27 cellular contexts compared by ENCODE assay signal in genomic region chr11:129800655-129801054, GRCh38. TPM values are rescaled to one million over a fixed set of nuclear protein-coding genes. Genes with fewer than 3 reads are reported as not detected.
"Had no signal": no experiment of that assay in that cellular context is flagged by ENCODE, and none has a peak within 500 bp of the region (broad histone marks: within the 10 kb centered on the region; RNA-seq: fewer than 3 reads in every experiment).

No MANE protein-coding gene starts in this region.

- H3K27ac ChIP-seq: left lung, lower lobe of right lung, ovary, right atrium auricular region, suprapubic skin, thoracic aorta, tibial artery, upper lobe of right lung had no signal

- H3K4me3 ChIP-seq: left lung, lower lobe of right lung, ovary, right atrium auricular region, smooth muscle cell, suprapubic skin, thoracic aorta, tibial artery, upper lobe of right lung had no signal

- H3K36me3 Mint-ChIP-seq: stimulated activated memory B cell treated with anti-CD40 and anti-IgM and Interleukin-4, amounts not matched to agents 10 μg/mL and 1 μg/mL and 100 μg/mL, for 72 hours had no signal

- H3K9me3 ChIP-seq: lower lobe of right lung, ovary, suprapubic skin, thoracic aorta, tibial artery, upper lobe of right lung had no signal

- H3K27me3 ChIP-seq: left lung, ovary, right atrium auricular region, suprapubic skin, tibial artery, upper lobe of right lung had no signal

- H3K4me2 ChIP-seq: smooth muscle cell had no signal

- H3K27me3 Mint-ChIP-seq: progenitor cell of endocrine pancreas had no signal

- H3K4me1 ChIP-seq: left lung, lower lobe of right lung, right atrium auricular region, suprapubic skin, tibial artery, upper lobe of right lung had no signal

- H3K4me1 Mint-ChIP-seq: natural killer cell; nephron progenitor cell; stimulated activated memory B cell treated with anti-CD40 and anti-IgM and Interleukin-4, amounts not matched to agents 10 μg/mL and 1 μg/mL and 100 μg/mL, for 72 hours had no signal

- H3K36me3 ChIP-seq: left lung, lower lobe of right lung, ovary, right atrium auricular region, suprapubic skin, thoracic aorta, tibial artery, upper lobe of right lung had no signal

- DNase-seq: head of caudate nucleus; hippocampal formation; kidney; left colon; left lung; lower lobe of right lung; mammary epithelial cell; mesenchymal stem cell; natural killer cell; nephron progenitor cell; ovary; stimulated activated CD4-positive, alpha-beta T cell treated with anti-CD3 and anti-CD28 coated beads, Interleukin-1b, Interleukin-23, amount 100 ng/mL, for 48 hours; stimulated activated CD4-positive, alpha-beta T cell treated with anti-CD3 and anti-CD28 coated beads, Interleukin-2, amount 100 ng/mL, for 48 hours; stimulated activated CD4-positive, alpha-beta T cell treated with anti-CD3 and anti-CD28 coated beads, Interleukin-4, amount 100 ng/mL, for 4 hours; stimulated activated CD8-positive, alpha-beta memory T cell treated with anti-CD3 and anti-CD28 coated beads, Interleukin-4, amount 100 ng/mL, for 48 hours; stimulated activated naive CD4-positive, alpha-beta T cell treated with Interleukin-2 at 50 U/mL for 16 hours; tibial artery; trophoblast cell; upper lobe of right lung had no signal

- ATAC-seq: left colon; left lung; lower lobe of right lung; natural killer cell; sciatic nerve; stimulated activated memory B cell treated with anti-CD40 and anti-IgM and Interleukin-4, amounts not matched to agents 10 μg/mL and 1 μg/mL and 100 μg/mL, for 72 hours; upper lobe of right lung had no signal

- H3K4me3 Mint-ChIP-seq: natural killer cell; nephron progenitor cell; stimulated activated memory B cell treated with anti-CD40 and anti-IgM and Interleukin-4, amounts not matched to agents 10 μg/mL and 1 μg/mL and 100 μg/mL, for 72 hours had no signal

- H3K27ac Mint-ChIP-seq: natural killer cell; nephron progenitor cell; progenitor cell of endocrine pancreas; stimulated activated memory B cell treated with anti-CD40 and anti-IgM and Interleukin-4, amounts not matched to agents 10 μg/mL and 1 μg/mL and 100 μg/mL, for 72 hours had no signal

RNA-seq across cellular contexts. Expression of gene TMEM45B, which starts 15.0 kb away (rescaled TPM):
- total RNA-seq: right atrium auricular region, subcutaneous adipose tissue, thoracic aorta had no signal
